23 cellular contexts compared by ENCODE assay signal in the genomic region with DNA sequence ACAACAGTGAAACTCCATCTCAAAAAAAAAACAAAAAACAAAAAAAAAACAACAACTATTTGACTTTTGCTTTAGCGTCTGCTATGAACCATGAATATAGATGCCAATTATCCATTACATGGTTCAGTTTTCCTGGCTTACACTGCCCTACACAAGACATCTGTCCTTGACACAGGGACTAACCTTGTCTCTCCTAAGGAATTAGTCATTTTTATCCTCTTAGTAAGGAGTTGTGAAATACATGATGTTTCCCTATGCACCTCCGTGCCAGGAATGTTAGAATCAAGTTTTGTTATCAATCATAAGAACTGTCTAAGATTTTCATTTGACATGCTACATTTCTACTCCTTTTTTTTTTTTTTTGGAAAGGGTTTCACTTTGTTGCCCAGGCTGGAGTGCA.
DNase-seq lines count a peak whose midpoint lies in the region; ATAC-seq and TF ChIP-seq lines count a peak whose summit lies in the region.
"Had no signal": no experiment of that assay in that cellular context is flagged by ENCODE, and none has a peak within 500 bp of the region (broad histone marks: within the 10 kb centered on the region; RNA-seq: fewer than 3 reads in every experiment).

No MANE protein-coding gene starts in this region.

- no peaks in the 10 kb centered on the region for H3K27me3 ChIP-seq in mammary epithelial cell (ENCODE audit: insufficient read depth, low read length)
- H3K27me3 ChIP-seq in adipocyte (replicated peaks; ENCODE audit: control insufficient read depth, insufficient read depth, low read length): peaks cover 2% of the 10 kb centered on the region
- peaks cover 71% of the 10 kb centered on the region for H3K27me3 ChIP-seq in transverse colon
- H3K27me3 ChIP-seq: Peyer's patch had no signal

- H3K27ac ChIP-seq in mammary epithelial cell (ENCODE audit: insufficient read depth, low read depth, low read length) (no peak overlapping the region), transverse colon (no peak overlapping the region)
- H3K27ac ChIP-seq: Peyer's patch had no signal

- intact Hi-C loops in MCF 10A (cut with micrococcal nuclease): no loop called here
- intact Hi-C loops in mammary epithelial cell (cut with micrococcal nuclease): no loop called here
- intact Hi-C loops in transverse colon (cut with DNase I; ENCODE audit: low total_unique reads): no loop called here

- no peak overlapping the region for H2AFZ ChIP-seq in mammary epithelial cell (ENCODE audit: low read depth, low read length)

- no peaks in the 10 kb centered on the region for H3K36me3 Mint-ChIP-seq in MCF 10A (ENCODE audit: insufficient read depth, unreplicated experiment)

- no peak for TF ChIP-seq EP300 in transverse colon (IDR thresholded peaks at IDR 0.05; ENCODE audit: low read depth)

- H3K9ac ChIP-seq in mammary epithelial cell (ENCODE audit: insufficient read depth, low read length): no peak overlapping the region
- no peak overlapping the region for H3K9ac ChIP-seq in adipocyte (ENCODE audit: low read length)

- H3K4me3 Mint-ChIP-seq in MCF 10A (ENCODE audit: unreplicated experiment): no peak overlapping the region
- H3K4me3 Mint-ChIP-seq: B cell, H9, HFFc6 had no signal

- dilution Hi-C loops in mammary epithelial cell (cut with HindIII; ENCODE audit: low sequenced_read_pairs): no loop called here

- 31% methylated on average over 2 of the region's 2 CpGs for WGBS in mammary epithelial cell (ENCODE audit: low coverage, missing lambda C conversion rate)
- 46 to 58% methylated on average over 2 of the region's 2 CpGs for whole genome bisulfite sequencing in transverse colon (ENCODE audit: low coverage in 1 of 2), 2 donors

- TF ChIP-seq CTCF in MCF 10A (IDR thresholded peaks at IDR 0.05; ENCODE audit: unreplicated experiment) (no peak), mammary epithelial cell (conservative IDR thresholded peaks at IDR 0.05 in 1 of 2, IDR thresholded peaks at IDR 0.05 in 1 of 2; ENCODE audit: extremely low read depth in 1 of 2, insufficient read depth in 1 of 2, low read depth in 1 of 2, low read length in 2 of 2) (no peak), fibroblast of the aortic adventitia (IDR thresholded peaks at IDR 0.05; ENCODE audit: insufficient read depth, low read length) (no peak), transverse colon (IDR thresholded peaks at IDR 0.05) (no peak)

- no peak for TF ChIP-seq POLR2A in transverse colon (IDR thresholded peaks at IDR 0.05)

- H3K4me1 ChIP-seq in mammary epithelial cell (ENCODE audit: insufficient read depth, low read length) (no peaks in the 10 kb centered on the region), adipocyte (ENCODE audit: control insufficient read depth, insufficient read depth, low read length) (peaks cover 18% of the 10 kb centered on the region), transverse colon (peaks cover 0 to 4% (median 0%) of the 10 kb centered on the region in 4 donors)
- H3K4me1 ChIP-seq: Peyer's patch had no signal

- BruUV-seq in MCF 10A (replicated peaks; lab: Mats Ljungman, UMichigan) (no TSS peak), mammary epithelial cell (replicated peaks; lab: Mats Ljungman, UMichigan) (no TSS peak)

- no peak overlapping the region for H3K4me2 ChIP-seq in mammary epithelial cell (ENCODE audit: insufficient read depth, low read depth, low read length)

- H3K27ac Mint-ChIP-seq in MCF 10A (ENCODE audit: low read depth, unreplicated experiment): no peak overlapping the region
- H3K27ac Mint-ChIP-seq: B cell, H9, HFFc6 had no signal

- H3K9me3 ChIP-seq in mammary epithelial cell (replicated peaks; ENCODE audit: insufficient read depth, low read length) (peaks cover 6% of the 10 kb centered on the region), adipocyte (ENCODE audit: control insufficient read depth, low read length) (peaks cover 6% of the 10 kb centered on the region), transverse colon (no peaks in the 10 kb centered on the region)
- H3K9me3 ChIP-seq: Peyer's patch had no signal

- no peak for ATAC-seq in GM21360 (IDR thresholded peaks at IDR 0.05; ENCODE audit: unreplicated experiment)
- ATAC-seq: GM12878 had no signal

- peaks cover 8% of the 10 kb centered on the region for H3K9me3 Mint-ChIP-seq in MCF 10A (ENCODE audit: unreplicated experiment)
- H3K9me3 Mint-ChIP-seq: H9, HFFc6 had no signal

- no peaks in the 10 kb centered on the region for H4K20me1 ChIP-seq in mammary epithelial cell (ENCODE audit: insufficient read depth, low read length)

- H3K4me3 ChIP-seq in mammary epithelial cell (replicated peaks in 1 of 3; ENCODE audit: insufficient read depth in 1 of 3, low read depth in 2 of 3, low read length in 3 of 3) (no peak overlapping the region), adipocyte (ENCODE audit: low read length) (no peak overlapping the region), fibroblast of the aortic adventitia (ENCODE audit: low read depth, low read length) (no peak overlapping the region), transverse colon (no peak overlapping the region)
- H3K4me3 ChIP-seq: GM12878, Peyer's patch had no signal

- H3K4me1 Mint-ChIP-seq in MCF 10A (ENCODE audit: insufficient read depth, unreplicated experiment): peaks cover 10% of the 10 kb centered on the region
- H3K4me1 Mint-ChIP-seq: B cell had no signal

- in situ Hi-C loops in mammary epithelial cell (cut with MboI; ENCODE audit: low sequenced_read_pairs in 2 of 2) (no loop called here), transverse colon (cut with MboI; ENCODE audit: low pct_ligation_motif_present in 1 of 4, low pct_unique_long_range_greater_than_20kb in 1 of 4, low sequenced_read_pairs in 3 of 4) (no loop called here)

- H3K27me3 Mint-ChIP-seq in MCF 10A (ENCODE audit: insufficient read depth, unreplicated experiment): peaks cover 40% of the 10 kb centered on the region

- no peaks in the 10 kb centered on the region for H3K36me3 ChIP-seq in mammary epithelial cell (ENCODE audit: insufficient read depth, low read length)
- H3K36me3 ChIP-seq in adipocyte (ENCODE audit: control insufficient read depth, insufficient read depth, low read length, severe bottlenecking): no peaks in the 10 kb centered on the region
- H3K36me3 ChIP-seq in transverse colon: no peaks in the 10 kb centered on the region
- H3K36me3 ChIP-seq: Peyer's patch had no signal

- POLR2A ChIA-PET in MCF 10A (lab: Yijun Ruan, JAX): no interaction called here

- DNase-seq in MCF 10A (ENCODE audit: unreplicated experiment) (peak; percentile 64), mammary epithelial cell (no peak), adipocyte (ENCODE audit: low read depth) (peak; percentile 47), fibroblast of the aortic adventitia (ENCODE audit: low read depth) (peak; percentile 33), transverse colon (no peak), iPS-NIHi11 (ENCODE audit: low spot score) (no peak)
- no peak for DNase-seq in stimulated activated CD4-positive, alpha-beta T cell treated with anti-CD3 and anti-CD28 coated beads, Interleukin-4, amount 100 ng/mL, for 4 hours
- DNase-seq: DMS79, H9, HFFc6, KBM-7, NCI-H1092, NCI-H1436, NCI-H2029, NCI-H345, NCI-H524, NCI-H774, Peyer's patch, Right ventricle myocardium superior, SW 1271 had no signal

- no peaks in the 10 kb centered on the region for H3K79me2 ChIP-seq in mammary epithelial cell (ENCODE audit: insufficient read depth, low read length)

- CTCF ChIA-PET in MCF 10A (lab: Yijun Ruan, JAX) (interaction anchor here (0.7 kb wide), 2 partner anchors 27 to 71 kb away, joined by 3 to 4 read pairs; no protein-coding TSS in a partner anchor), mammary epithelial cell (lab: Charles Lee; ENCODE audit: low non-redundant PET) (no interaction called here)

Comparison
In these comparisons a context has a peak if more than half of its experiments do, and no peak if none do; other contexts are left out.
1. DNase-seq: peak in MCF 10A (single experiment), adipocyte (single experiment) and fibroblast of the aortic adventitia (single experiment); none in mammary epithelial cell (single experiment), transverse colon (single experiment), iPS-NIHi11 (single experiment) and stimulated activated CD4-positive, alpha-beta T cell treated with anti-CD3 and anti-CD28 coated beads, Interleukin-4, amount 100 ng/mL, for 4 hours (0 of 2).